ENCODE assay signal across 27 cellular contexts in genomic region chr21:45465611-45466329, GRCh38.
DNase-seq lines count a peak whose midpoint lies in the region; ATAC-seq and TF ChIP-seq lines count a peak whose summit lies in the region.
"Had no signal": no experiment of that assay in that cellular context is flagged by ENCODE, and none has a peak within 500 bp of the region (broad histone marks: within the 10 kb centered on the region; RNA-seq: fewer than 3 reads in every experiment).

No MANE protein-coding gene starts in this region.

- H3K9me3 Mint-ChIP-seq in nephron = peaks cover 21% of the 10 kb centered on the region
- H3K9me3 Mint-ChIP-seq: T-helper 1 cell treated with Interleukin-12 subunit alpha and Interleukin-12 subunit beta and Interleukin-4 antibody, amounts not matched to agents 30 μg/mL and 1 μg/mL, for 36 hours had no signal

- peak; percentile 47 for DNase-seq in Right ventricle myocardium inferior (ENCODE audit: missing footprints)
- no peak for DNase-seq in right atrium auricular region (ENCODE audit: low spot score)
- peak in 3 of 5 donors; percentile 23 to 58 (median 24) for DNase-seq in heart left ventricle
- DNase-seq in aorta = peak; percentile 46 to 72
- DNase-seq: activated CD4-positive, alpha-beta T cell treated with anti-CD3 and anti-CD28 coated beads for 4 hours; activated CD8-positive, alpha-beta memory T cell treated with anti-CD3 and anti-CD28 coated beads for 24 hours; activated naive CD4-positive, alpha-beta T cell treated with anti-CD3 and anti-CD28 coated beads for 36 hours; activated T-cell treated with anti-CD3 and anti-CD28 coated beads, Interleukin-2, amount 50 U/mL, for 4 hours; amniotic stem cell; COR-L47; cortex of kidney; esophagus squamous epithelium; hippocampal formation; IMR-90; lower lobe of right lung; NCI-H1105 treated with DMSO at 0.1 percent for 48 hours; NCI-H2029; NCI-H446; stimulated activated CD8-positive, alpha-beta memory T cell treated with anti-CD3 and anti-CD28 coated beads, Interleukin-4, amount 100 ng/mL, for 48 hours had no signal

- no peak for TF ChIP-seq POLR2A in heart left ventricle (IDR thresholded peaks at IDR 0.05)

- H3K4me3 Mint-ChIP-seq in nephron = no peak overlapping the region
- H3K4me3 Mint-ChIP-seq: activated naive CD4-positive, alpha-beta T cell treated with anti-CD3 and anti-CD28 coated beads for 36 hours; activated T-cell treated with anti-CD3 and anti-CD28 coated beads, Interleukin-2, amount 50 U/mL, for 4 hours; neural crest cell; T-helper 1 cell treated with Interleukin-12 subunit alpha and Interleukin-12 subunit beta and Interleukin-4 antibody, amounts not matched to agents 30 μg/mL and 1 μg/mL, for 36 hours had no signal

- no peak for TF ChIP-seq CTCF in right atrium auricular region (IDR thresholded peaks at IDR 0.05)
- no peak for TF ChIP-seq CTCF in heart left ventricle (IDR thresholded peaks at IDR 0.05)
- no peak for TF ChIP-seq CTCF in nephron (IDR thresholded peaks at IDR 0.05; ENCODE audit: unreplicated experiment in 3 of 3)

- ATAC-seq in Right ventricle myocardium inferior (no peak), heart left ventricle (peak in 1 of 4 donors; percentile 3), aorta (ENCODE audit: low FRiP score) (no peak), HG03439 (IDR thresholded peaks at IDR 0.05; ENCODE audit: unreplicated experiment) (no peak), GM19467 (IDR thresholded peaks at IDR 0.05; ENCODE audit: unreplicated experiment) (no peak), HG03565 (IDR thresholded peaks at IDR 0.05; ENCODE audit: unreplicated experiment) (no peak)
- ATAC-seq: activated T-cell treated with anti-CD3 and anti-CD28 coated beads, Interleukin-2, amount 50 U/mL, for 4 hours; lower lobe of right lung had no signal

- peaks cover 32% of the 10 kb centered on the region for H3K36me3 Mint-ChIP-seq in nephron (ENCODE audit: low read depth)

- 75 to 81% (median 78%) methylated on average over 13 to 27 of the region's 27 CpGs for WGBS in heart left ventricle, 4 donors
- 75 to 84% methylated on average over 25 to 27 of the region's 27 CpGs for WGBS in aorta, 2 donors

- H3K4me1 Mint-ChIP-seq in nephron = peaks cover 26% of the 10 kb centered on the region

- H3K9me3 ChIP-seq in right atrium auricular region (peaks cover 0 to 19% of the 10 kb centered on the region in 2 donors), heart left ventricle (peaks cover 0 to 21% (median 13%) of the 10 kb centered on the region in 12 donors), aorta (ENCODE audit: control insufficient read depth, low read length) (no peaks in the 10 kb centered on the region)

- peak overlapping the region in 2 of 3 experiments; percentile 22 to 40 for H3K27ac Mint-ChIP-seq in nephron
- H3K27ac Mint-ChIP-seq: activated naive CD4-positive, alpha-beta T cell treated with anti-CD3 and anti-CD28 coated beads for 36 hours; T-helper 1 cell treated with Interleukin-12 subunit alpha and Interleukin-12 subunit beta and Interleukin-4 antibody, amounts not matched to agents 30 μg/mL and 1 μg/mL, for 36 hours had no signal

- H3K4me1 ChIP-seq in right atrium auricular region (peaks cover 0 to 16% of the 10 kb centered on the region in 2 donors), heart left ventricle (peaks cover 0 to 24% (median 11%) of the 10 kb centered on the region in 12 donors), aorta (ENCODE audit: control insufficient read depth in 1 of 2, insufficient read depth in 2 of 2, low read length in 2 of 2) (no peaks in the 10 kb centered on the region)

- intact Hi-C loops in Right ventricle myocardium inferior (cut with DNase I) (no loop called here), heart left ventricle (cut with DNase I) (no loop called here), aorta (cut with DNase I) (no loop called here)

- H3K27ac ChIP-seq in right atrium auricular region = no peak overlapping the region
- no peak overlapping the region for H3K27ac ChIP-seq in heart left ventricle
- H3K27ac ChIP-seq in aorta (ENCODE audit: low read depth in 1 of 2, low read length in 2 of 2) = no peak overlapping the region
- H3K27ac ChIP-seq: esophagus squamous epithelium, lower lobe of right lung, SJSA1 had no signal

- H3K4me3 ChIP-seq in right atrium auricular region = no peak overlapping the region
- H3K4me3 ChIP-seq in heart left ventricle = no peak overlapping the region
- no peak overlapping the region for H3K4me3 ChIP-seq in aorta (ENCODE audit: low read length in 2 of 2)
- H3K4me3 ChIP-seq: breast epithelium, esophagus squamous epithelium, lower lobe of right lung, SJSA1 had no signal

- no peaks in the 10 kb centered on the region for H3K27me3 Mint-ChIP-seq in nephron (ENCODE audit: low read depth)

- H3K36me3 ChIP-seq in right atrium auricular region (peaks cover 13% of the 10 kb centered on the region), heart left ventricle (peaks cover 0 to 17% (median 6%) of the 10 kb centered on the region in 9 donors), aorta (ENCODE audit: control insufficient read depth in 1 of 2, insufficient read depth in 2 of 2, low read length in 1 of 2) (peaks cover 3 to 4% of the 10 kb centered on the region in 2 donors)
- H3K36me3 ChIP-seq: breast epithelium, lower lobe of right lung had no signal

- H3K27me3 ChIP-seq in right atrium auricular region (no peaks in the 10 kb centered on the region), heart left ventricle (no peaks in the 10 kb centered on the region), aorta (ENCODE audit: control insufficient read depth in 1 of 2, insufficient read depth in 2 of 2, low read length in 1 of 2) (no peaks in the 10 kb centered on the region)
- H3K27me3 ChIP-seq: breast epithelium, SJSA1 had no signal
